Comparison of ENCODE assay signal across 14 cellular contexts in the genomic region with DNA sequence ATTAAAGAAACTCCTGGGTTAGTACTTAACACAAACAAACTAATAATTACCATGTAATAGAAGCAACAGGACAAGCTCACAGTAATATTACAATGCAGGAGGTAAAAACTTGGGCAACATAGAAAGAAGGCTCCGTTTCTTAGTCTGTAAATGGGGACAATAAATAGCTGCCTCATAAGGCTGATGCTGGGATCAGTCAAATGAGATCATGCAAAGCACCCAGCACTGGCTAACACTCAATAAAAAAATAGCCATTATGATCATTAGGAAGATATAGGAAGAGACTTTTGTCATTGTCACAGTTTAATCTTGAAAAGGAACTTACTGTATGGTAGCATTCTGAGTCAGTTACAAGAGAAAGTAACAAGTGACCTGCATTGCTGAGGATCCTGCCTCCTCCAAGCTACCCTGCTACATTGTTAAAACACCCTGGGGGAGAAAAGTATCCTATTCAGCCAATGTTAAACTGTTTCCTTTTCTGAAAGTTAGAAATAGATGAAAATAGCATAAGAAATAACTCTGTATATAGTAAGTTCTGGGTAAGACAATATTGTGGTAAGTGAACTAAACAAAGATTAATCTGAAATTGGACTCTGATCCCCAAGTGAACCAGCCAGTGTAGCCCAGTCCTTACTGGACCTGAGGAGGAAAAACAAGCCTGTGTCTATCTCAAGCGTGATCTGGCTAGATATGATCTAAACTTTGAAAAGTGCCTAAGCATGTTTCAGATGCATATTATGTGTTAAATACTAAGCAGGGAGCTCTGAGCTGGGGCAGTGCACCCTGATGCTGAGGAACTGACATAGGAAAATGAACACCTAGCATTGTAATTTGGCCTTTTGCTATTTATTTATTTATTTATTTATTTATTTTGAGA. TPM values are rescaled to one million over a fixed set of nuclear protein-coding genes. Genes with fewer than 3 reads are reported as not detected.
DNase-seq lines count a peak whose midpoint lies in the region; ATAC-seq and TF ChIP-seq lines count a peak whose summit lies in the region.
"Had no signal": no experiment of that assay in that cellular context is flagged by ENCODE, and none has a peak within 500 bp of the region (broad histone marks: within the 10 kb centered on the region; RNA-seq: fewer than 3 reads in every experiment).

No MANE protein-coding gene starts in this region.

- no peaks in the 10 kb centered on the region for H3F3A ChIP-seq in Loucy (ENCODE audit: low read depth)

- whole genome bisulfite sequencing in hepatocyte (ENCODE audit: low lambda C conversion rate, missing lambda C conversion rate) = 50% methylated on average over 2 of the region's 2 CpGs

- H3K27ac ChIP-seq in hepatocyte = peak overlapping the region; percentile 50
- H3K27ac ChIP-seq: SJSA1 had no signal

- peaks cover 8% of the 10 kb centered on the region for H3K79me2 ChIP-seq in Loucy (ENCODE audit: insufficient read depth, low read length)
- peaks cover 49% of the 10 kb centered on the region for H3K79me2 ChIP-seq in hepatocyte

- TF ChIP-seq CTCF in Loucy (conservative IDR thresholded peaks at IDR 0.05; ENCODE audit: low read length) (no peak), hepatocyte (IDR thresholded peaks at IDR 0.05; ENCODE audit: poor library complexity) (no peak)

- H2AFZ ChIP-seq in Loucy (ENCODE audit: low read length) (peak overlapping the region; percentile 64), hepatocyte (no peak overlapping the region)

- H3K9me2 ChIP-seq in Loucy (replicated peaks; ENCODE audit: low read depth, low read length) (no peaks in the 10 kb centered on the region), hepatocyte (replicated peaks; ENCODE audit: insufficient read depth) (no peaks in the 10 kb centered on the region)

- H3K4me3 ChIP-seq in Loucy (ENCODE audit: low read length, poor library complexity, severe bottlenecking) (no peak overlapping the region), hepatocyte (no peak overlapping the region)
- H3K4me3 ChIP-seq: SJSA1 had no signal

- H3K27me3 ChIP-seq in Loucy (ENCODE audit: insufficient read depth, low read length, poor library complexity, severe bottlenecking) = no peaks in the 10 kb centered on the region
- H3K27me3 ChIP-seq in hepatocyte = no peaks in the 10 kb centered on the region
- H3K27me3 ChIP-seq: SJSA1 had no signal

- H4K20me1 ChIP-seq in Loucy (ENCODE audit: insufficient read depth, low read length, poor library complexity, severe bottlenecking) = no peaks in the 10 kb centered on the region
- H4K20me1 ChIP-seq in hepatocyte (ENCODE audit: insufficient read depth, poor library complexity, severe bottlenecking) = peaks cover 5% of the 10 kb centered on the region

- H3K9ac ChIP-seq in Loucy (ENCODE audit: low read depth, low read length, poor library complexity, severe bottlenecking) = no peak overlapping the region

- ATAC-seq in GM18858 (IDR thresholded peaks at IDR 0.05; ENCODE audit: unreplicated experiment) = peak; percentile 26
- no peak for ATAC-seq in GM19467 (IDR thresholded peaks at IDR 0.05; ENCODE audit: unreplicated experiment)

- H3K9me3 ChIP-seq in Loucy (ENCODE audit: insufficient read depth, low read depth, low read length) (no peaks in the 10 kb centered on the region), hepatocyte (ENCODE audit: low read depth) (no peaks in the 10 kb centered on the region)
- H3K9me3 ChIP-seq: SJSA1 had no signal

- peaks cover 4% of the 10 kb centered on the region for H3K4me1 ChIP-seq in Loucy (ENCODE audit: insufficient read depth, low read length, poor library complexity, severe bottlenecking)
- H3K4me1 ChIP-seq in hepatocyte (ENCODE audit: insufficient read depth) = peaks cover 21% of the 10 kb centered on the region

- H3K36me3 ChIP-seq in Loucy (ENCODE audit: insufficient read depth, low read length) = no peaks in the 10 kb centered on the region
- no peaks in the 10 kb centered on the region for H3K36me3 ChIP-seq in hepatocyte (replicated peaks; ENCODE audit: insufficient read depth, low read depth)

- H3K4me2 ChIP-seq in Loucy (ENCODE audit: low read depth, low read length, poor library complexity, severe bottlenecking) (no peak overlapping the region), hepatocyte (peak overlapping the region; percentile 81)

- DNase-seq in hepatocyte (ENCODE audit: low spot score) (no peak), renal cortical epithelial cell (ENCODE audit: low read depth) (peak; percentile 33), NCI-H1048 (lab: John Stamatoyannopoulos, UW) (no peak), NCI-H2107 treated with DMSO at 0.1 percent for 48 hours (lab: John Stamatoyannopoulos, UW; ENCODE audit: unreplicated experiment) (no peak)
- DNase-seq: activated B cell treated with CpG ODN at 0.5 μM for 24 hours; activated naive CD4-positive, alpha-beta T cell treated with anti-CD3 and anti-CD28 coated beads, Interleukin-2, amount 50 U/mL, for 16 hours; caudate nucleus; GF-D8; NK-92 treated with Interleukin-12 subunit alpha and Interleukin-12 subunit beta, amount 100 ng/mL, for 24 hours; stimulated activated naive CD4-positive, alpha-beta T cell treated with Interleukin-2 at 50 U/mL for 16 hours had no signal

RNA-seq across cellular contexts. Expression of gene NUDT4, which starts 3.6 kb away (rescaled TPM):
- 243 and 265 TPM in 2 replicates for total RNA-seq in hepatocyte
- 123 and 151 TPM in 2 replicates for polyA plus RNA-seq in hepatocyte
- 35.2 and 35.8 TPM in 2 replicates for total RNA-seq in renal cortical epithelial cell
